In the genomic region with DNA sequence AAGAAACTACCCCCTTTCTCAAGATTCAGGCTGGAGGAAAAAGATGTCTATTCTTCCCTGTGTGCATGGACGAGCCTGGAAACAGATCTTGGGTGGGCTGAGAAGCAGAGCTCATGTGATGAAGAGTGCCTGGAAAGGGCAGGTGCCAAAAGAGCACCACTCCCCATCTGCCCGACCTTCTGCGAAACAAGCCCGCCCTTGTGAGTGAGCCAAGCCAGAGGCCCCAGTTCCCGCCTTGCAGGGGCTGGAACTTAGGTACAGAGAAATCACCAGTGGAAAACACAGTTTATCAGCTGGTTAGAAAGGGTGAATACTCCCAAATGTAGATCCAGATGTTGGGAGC, we compare ENCODE assay signal across 1 cellular context.
TF ChIP-seq lines count a peak whose summit lies in the region.

No MANE protein-coding gene starts in this region.

TF ChIP-seq in HepG2, 621 proteins besides CTCF, POLR2A, EP300 and RAD21 (continued from another document):
- TF ChIP-seq ARID5B (CRISPR knock-in tag; IDR thresholded peaks at IDR 0.05) (no peak), ATF7-NPFF (CRISPR knock-in tag; IDR thresholded peaks at IDR 0.05; ENCODE audit: low read depth) (no peak), YEATS2 (CRISPR knock-in tag; IDR thresholded peaks at IDR 0.05; ENCODE audit: borderline replicate concordance) (0 out of 2 replicates have a peak, but pooled peaks have one; percentile 5), POLR2AphosphoS2 (IDR thresholded peaks at IDR 0.05; ENCODE audit: low read depth, low read length) (no peak), ZNF530 (CRISPR knock-in tag; IDR thresholded peaks at IDR 0.05; ENCODE audit: low read depth) (0 out of 2 replicates have a peak, but pooled peaks have one; percentile 28), ZGPAT (CRISPR knock-in tag; IDR thresholded peaks at IDR 0.05) (no peak), ZNF609 (CRISPR knock-in tag; IDR thresholded peaks at IDR 0.05; ENCODE audit: borderline replicate concordance) (peak; percentile 10; the same call in 1 of the 2 replicates), PITX1 (CRISPR knock-in tag; IDR thresholded peaks at IDR 0.05) (no peak)
